25 cellular contexts compared by ENCODE assay signal in the genomic region with DNA sequence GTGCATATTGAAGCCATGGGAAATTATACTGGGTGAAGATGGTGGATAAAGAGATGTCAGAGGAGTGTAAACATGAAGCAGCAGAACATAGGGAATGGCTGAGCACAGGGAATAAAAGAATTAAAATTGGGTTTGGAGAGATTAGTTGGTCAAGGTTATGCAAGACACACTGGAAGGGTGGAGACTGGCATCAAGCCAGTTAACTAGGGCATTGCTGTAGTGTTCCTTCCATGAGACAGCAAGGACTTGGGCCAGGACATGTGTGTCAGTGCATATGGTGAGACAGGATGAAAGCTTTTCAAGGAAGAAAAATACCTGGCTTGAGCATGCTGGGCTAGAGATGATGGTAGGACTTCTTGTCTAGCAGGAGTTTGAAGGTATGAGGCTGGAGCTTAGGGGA. TPM values are rescaled to one million over a fixed set of nuclear protein-coding genes. Genes with fewer than 3 reads are reported as not detected.
DNase-seq lines count a peak whose midpoint lies in the region; ATAC-seq and TF ChIP-seq lines count a peak whose summit lies in the region.
"Had no signal": no experiment of that assay in that cellular context is flagged by ENCODE, and none has a peak within 500 bp of the region (broad histone marks: within the 10 kb centered on the region; RNA-seq: fewer than 3 reads in every experiment).

No MANE protein-coding gene starts in this region.

- no peak overlapping the region for H3K4me3 Mint-ChIP-seq in activated CD4-positive, alpha-beta memory T cell treated with anti-CD3 and anti-CD28 coated beads for 36 hours
- H3K4me3 Mint-ChIP-seq: H9, memory B cell had no signal

- DNase-seq in AG20443 (ENCODE audit: low spot score), result peak; percentile 7
- peak; percentile 17 for DNase-seq in MG63
- DNase-seq in cardiac fibroblast (ENCODE audit: low read depth in 2 of 2), result peak; percentile 10 to 25
- DNase-seq in lower lobe of right lung, result no peak
- DNase-seq in brain microvascular endothelial cell, result no peak
- DNase-seq in Ammon's horn (ENCODE audit: low spot score), result no peak
- no peak for DNase-seq in activated CD4-positive, alpha-beta memory T cell treated with anti-CD3 and anti-CD28 coated beads for 36 hours
- no peak for DNase-seq in G401 (ENCODE audit: low spot score)
- DNase-seq: ACHN; activated CD4-positive, alpha-beta T cell treated with anti-CD3 and anti-CD28 coated beads for 1 hour; amygdala; C1 segment of cervical spinal cord; Calu3; caudate nucleus; glutamatergic neuron; H9; NCI-H146; NCI-H510A treated with DMSO at 0.1 percent for 48 hours; Peyer's patch; stimulated activated CD4-positive, alpha-beta T cell treated with anti-CD3 and anti-CD28 coated beads, Interleukin-1b, Interleukin-23, amount 100 ng/mL, for 48 hours; substantia nigra; T-helper 1 cell had no signal

- ATAC-seq in lower lobe of right lung, result peak; percentile 37 to 51

- H3K9me3 ChIP-seq in MG63, result peaks cover 6% of the 10 kb centered on the region
- H3K9me3 ChIP-seq in lower lobe of right lung, result no peaks in the 10 kb centered on the region
- H3K9me3 ChIP-seq: prostate gland, SJSA1 had no signal

- CTCF ChIA-PET in activated CD4-positive, alpha-beta memory T cell treated with anti-CD3 and anti-CD28 coated beads for 36 hours (lab: Charles Lee), result no interaction called here

- H3K36me3 Mint-ChIP-seq in activated CD4-positive, alpha-beta memory T cell treated with anti-CD3 and anti-CD28 coated beads for 36 hours, result peaks cover 2% of the 10 kb centered on the region
- H3K36me3 Mint-ChIP-seq: memory B cell had no signal

- H3K27ac ChIP-seq in lower lobe of right lung (no peak overlapping the region), brain microvascular endothelial cell (no peak overlapping the region)
- H3K27ac ChIP-seq: Peyer's patch, prostate gland, SJSA1 had no signal

- H3K27me3 ChIP-seq in MG63 (no peaks in the 10 kb centered on the region; the same call in 1 of the 2 replicates), lower lobe of right lung (ENCODE audit: low read depth) (no peaks in the 10 kb centered on the region), brain microvascular endothelial cell (replicated peaks) (no peaks in the 10 kb centered on the region)
- H3K27me3 ChIP-seq: Peyer's patch, SJSA1 had no signal

- H3K36me3 ChIP-seq in MG63, result no peaks in the 10 kb centered on the region
- no peaks in the 10 kb centered on the region for H3K36me3 ChIP-seq in lower lobe of right lung
- H3K36me3 ChIP-seq in brain microvascular endothelial cell (replicated peaks), result no peaks in the 10 kb centered on the region
- H3K36me3 ChIP-seq: Peyer's patch, prostate gland, SJSA1 had no signal

- intact Hi-C loops in lower lobe of right lung (cut with DNase I), result no loop called here
- intact Hi-C loops in activated CD4-positive, alpha-beta memory T cell treated with anti-CD3 and anti-CD28 coated beads for 36 hours (cut with micrococcal nuclease), result no loop called here

- H3K27me3 Mint-ChIP-seq in activated CD4-positive, alpha-beta memory T cell treated with anti-CD3 and anti-CD28 coated beads for 36 hours, result peaks cover 3% of the 10 kb centered on the region
- H3K27me3 Mint-ChIP-seq: memory B cell had no signal

- peaks cover 20% of the 10 kb centered on the region for H3K4me1 ChIP-seq in lower lobe of right lung
- H3K4me1 ChIP-seq: prostate gland, SJSA1 had no signal

- H3K9me3 Mint-ChIP-seq in activated CD4-positive, alpha-beta memory T cell treated with anti-CD3 and anti-CD28 coated beads for 36 hours, result peaks cover 4% of the 10 kb centered on the region
- H3K9me3 Mint-ChIP-seq: memory B cell had no signal

- no peak overlapping the region for H3K27ac Mint-ChIP-seq in activated CD4-positive, alpha-beta memory T cell treated with anti-CD3 and anti-CD28 coated beads for 36 hours
- H3K27ac Mint-ChIP-seq: H9, memory B cell had no signal

- H3K4me3 ChIP-seq in MG63 (no peak overlapping the region), cardiac fibroblast (replicated peaks in 1 of 2; ENCODE audit: low read depth in 2 of 2, low read length in 2 of 2) (no peak overlapping the region), lower lobe of right lung (no peak overlapping the region), brain microvascular endothelial cell (ENCODE audit: low read depth, low read length) (no peak overlapping the region)
- H3K4me3 ChIP-seq: Peyer's patch, prostate gland, SJSA1 had no signal

- no peak for TF ChIP-seq CTCF in cardiac fibroblast (IDR thresholded peaks at IDR 0.05; ENCODE audit: low read depth, low read length)
- no peak for TF ChIP-seq CTCF in lower lobe of right lung (IDR thresholded peaks at IDR 0.05)
- no peak for TF ChIP-seq CTCF in brain microvascular endothelial cell (IDR thresholded peaks at IDR 0.05; ENCODE audit: low read depth, low read length, missing control alignments)

- in situ Hi-C loops in brain microvascular endothelial cell (cut with HindIII; ENCODE audit: low pct_ligation_motif_present, low sequenced_read_pairs) (no loop called here), G401 (cut with HindIII; ENCODE audit: low sequenced_read_pairs) (no loop called here)

- POLR2A ChIA-PET in activated CD4-positive, alpha-beta memory T cell treated with anti-CD3 and anti-CD28 coated beads for 36 hours (lab: Charles Lee), result no interaction called here

- no peaks in the 10 kb centered on the region for H3K4me1 Mint-ChIP-seq in activated CD4-positive, alpha-beta memory T cell treated with anti-CD3 and anti-CD28 coated beads for 36 hours (ENCODE audit: low read depth)
- H3K4me1 Mint-ChIP-seq: H9 had no signal

RNA-seq across cellular contexts. Expression of gene TMEM170B, which starts 14.7 kb away (rescaled TPM):
- 3.9 and 6.9 TPM in 2 replicates for total RNA-seq in MG63 (2014; rRNA removed; shearing (Covaris generic); ENCODE audit: low replicate concordance)
- 12.4 TPM for total RNA-seq in lower lobe of right lung
- 1 to 10 TPM in 1 of 2 experiments, under 1 TPM in 1; 0.83 to 1.1 TPM for total RNA-seq in activated CD4-positive, alpha-beta memory T cell treated with anti-CD3 and anti-CD28 coated beads for 36 hours
- 4.9 and 6.3 TPM in 2 replicates for total RNA-seq in G401 (2014; rRNA removed; shearing (Covaris generic))

Comparison
In these comparisons a context has a peak if more than half of its experiments do, and no peak if none do; other contexts are left out.
1. DNase-seq: peak in AG20443 (single experiment), MG63 (single experiment) and cardiac fibroblast (2 of 2); none in lower lobe of right lung (single experiment), brain microvascular endothelial cell (single experiment), Ammon's horn (single experiment), activated CD4-positive, alpha-beta memory T cell treated with anti-CD3 and anti-CD28 coated beads for 36 hours (single experiment) and G401 (single experiment).